17 cellular contexts compared by ENCODE assay signal in the genomic region with DNA sequence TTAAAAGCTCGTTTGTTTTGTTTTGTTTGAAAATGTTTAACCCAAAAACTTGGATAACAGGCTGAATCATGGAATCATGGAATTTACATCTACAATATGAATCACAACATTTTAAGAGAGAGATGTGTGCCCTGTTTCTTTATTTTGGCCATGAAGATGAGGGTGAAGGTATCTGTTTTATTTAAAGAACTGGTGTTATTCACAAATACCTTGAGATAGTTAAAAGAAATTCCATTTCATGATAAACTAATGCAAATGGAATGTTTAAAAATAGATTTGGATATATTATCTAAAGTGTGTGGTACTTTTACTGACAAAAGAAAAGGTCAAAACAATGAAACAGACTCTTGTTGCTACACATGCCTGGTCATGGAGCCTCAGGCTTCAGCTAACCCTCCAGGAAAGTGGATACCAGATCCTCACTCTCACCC.
DNase-seq lines count a peak whose midpoint lies in the region; ATAC-seq, FAIRE-seq and TF ChIP-seq lines count a peak whose summit lies in the region.
"Had no signal": no experiment of that assay in that cellular context is flagged by ENCODE, and none has a peak within 500 bp of the region (broad histone marks: within the 10 kb centered on the region; RNA-seq: fewer than 3 reads in every experiment).

No MANE protein-coding gene starts in this region.

- no peak overlapping the region for H3K4me3 Mint-ChIP-seq in H9
- no peak overlapping the region for H3K4me3 Mint-ChIP-seq in progenitor cell of endocrine pancreas (ENCODE audit: low read depth)
- no peak overlapping the region for H3K4me3 Mint-ChIP-seq in activated CD8-positive, alpha-beta memory T cell treated with anti-CD3 and anti-CD28 coated beads, Interleukin-2, amount 10 ng/mL, durations not matched to agents 7 days and 5 days
- H3K4me3 Mint-ChIP-seq: activated naive CD8-positive, alpha-beta T cell treated with anti-CD3 and anti-CD28 coated beads, Interleukin-2, amount 10 ng/mL, durations not matched to agents 7 days and 5 days had no signal

- H3K79me1 ChIP-seq in H9 (ENCODE audit: insufficient read depth, low read depth, low read length, poor library complexity, severe bottlenecking) = no peaks in the 10 kb centered on the region

- H3K23me2 ChIP-seq in H9 (ENCODE audit: insufficient read length, low read depth, low read length, poor library complexity, severe bottlenecking) = no peaks in the 10 kb centered on the region

- H3K9me3 ChIP-seq in H9 (ENCODE audit: control insufficient read depth, low read depth, low read length) = no peaks in the 10 kb centered on the region
- H3K9me3 ChIP-seq in gastrocnemius medialis = no peaks in the 10 kb centered on the region
- H3K9me3 ChIP-seq: BLaER1 treated with 17β-estradiol and CSF1 and Interleukin-3, amounts not matched to agents 10 nM and 100 nM; stomach; vagina had no signal

- WGBS in H9 (ENCODE audit: extremely low coverage, insufficient read length, low lambda C conversion rate) = no CpG with 5 or more reads among the region's 1 CpG

- H3K79me2 ChIP-seq in H9 (ENCODE audit: insufficient read depth, low read length) = no peaks in the 10 kb centered on the region

- H3K4me1 Mint-ChIP-seq in H9 (peaks cover 6 to 7% of the 10 kb centered on the region in 2 experiments), progenitor cell of endocrine pancreas (ENCODE audit: low read depth) (peaks cover 29% of the 10 kb centered on the region)
- H3K4me1 Mint-ChIP-seq in activated CD8-positive, alpha-beta memory T cell treated with anti-CD3 and anti-CD28 coated beads, Interleukin-2, amount 10 ng/mL, durations not matched to agents 7 days and 5 days = peaks cover 5% of the 10 kb centered on the region
- H3K4me1 Mint-ChIP-seq: activated naive CD8-positive, alpha-beta T cell treated with anti-CD3 and anti-CD28 coated beads, Interleukin-2, amount 10 ng/mL, durations not matched to agents 7 days and 5 days had no signal

- in situ Hi-C loops in gastrocnemius medialis (cut with MboI; ENCODE audit: low sequenced_read_pairs in 4 of 4) = no loop called here

- H4K20me1 ChIP-seq in H9 (ENCODE audit: control insufficient read depth, insufficient read depth, insufficient read length) = no peaks in the 10 kb centered on the region
- H4K20me1 ChIP-seq: BLaER1 treated with 17β-estradiol and CSF1 and Interleukin-3, amounts not matched to agents 10 nM and 100 nM had no signal

- no peak overlapping the region for H2BK120ac ChIP-seq in H9 (ENCODE audit: low read depth, low read length, poor library complexity, severe bottlenecking)

- H2BK20ac ChIP-seq in H9 (ENCODE audit: low read depth, low read length, poor library complexity, severe bottlenecking) = no peak overlapping the region

- H3K27me3 Mint-ChIP-seq in H9 (ENCODE audit: low read depth) (no peaks in the 10 kb centered on the region), progenitor cell of endocrine pancreas (no peaks in the 10 kb centered on the region)
- peaks cover 9% of the 10 kb centered on the region for H3K27me3 Mint-ChIP-seq in activated CD8-positive, alpha-beta memory T cell treated with anti-CD3 and anti-CD28 coated beads, Interleukin-2, amount 10 ng/mL, durations not matched to agents 7 days and 5 days
- H3K27me3 Mint-ChIP-seq: activated naive CD8-positive, alpha-beta T cell treated with anti-CD3 and anti-CD28 coated beads, Interleukin-2, amount 10 ng/mL, durations not matched to agents 7 days and 5 days had no signal

- no peak overlapping the region for H3K18ac ChIP-seq in H9 (ENCODE audit: insufficient read length, low read depth, low read length)

- H2BK5ac ChIP-seq in H9 (ENCODE audit: insufficient read length, low read length) = no peak overlapping the region

- TF ChIP-seq POLR2A in gastrocnemius medialis (IDR thresholded peaks at IDR 0.05) = no peak

- H3K36me3 ChIP-seq in bronchial epithelial cell (ENCODE audit: control insufficient read depth, insufficient read depth, low read length) = no peaks in the 10 kb centered on the region
- no peaks in the 10 kb centered on the region for H3K36me3 ChIP-seq in gastrocnemius medialis
- H3K36me3 ChIP-seq: BLaER1 treated with 17β-estradiol and CSF1 and Interleukin-3, amounts not matched to agents 10 nM and 100 nM; stomach; vagina had no signal

- H4K91ac ChIP-seq in H9 (ENCODE audit: insufficient read length, low read depth, low read length) = no peak overlapping the region

- H3K4me1 ChIP-seq in H9 (ENCODE audit: insufficient read depth, low read length) = peaks cover 3% of the 10 kb centered on the region; the same call in 1 of the 2 replicates
- no peaks in the 10 kb centered on the region for H3K4me1 ChIP-seq in gastrocnemius medialis
- H3K4me1 ChIP-seq: BLaER1 treated with 17β-estradiol and CSF1 and Interleukin-3, amounts not matched to agents 10 nM and 100 nM; vagina had no signal

- H3K4me2 ChIP-seq in H9 (ENCODE audit: insufficient read depth, insufficient read length, low read length) = no peak overlapping the region
- H3K4me2 ChIP-seq: BLaER1 treated with 17β-estradiol and CSF1 and Interleukin-3, amounts not matched to agents 10 nM and 100 nM had no signal

- no peaks in the 10 kb centered on the region for H3K27me3 ChIP-seq in bronchial epithelial cell (ENCODE audit: control insufficient read depth, insufficient read depth, low read length)
- no peaks in the 10 kb centered on the region for H3K27me3 ChIP-seq in H9 (ENCODE audit: insufficient read depth, low read length)
- no peaks in the 10 kb centered on the region for H3K27me3 ChIP-seq in gastrocnemius medialis
- H3K27me3 ChIP-seq: BLaER1 treated with 17β-estradiol and CSF1 and Interleukin-3, amounts not matched to agents 10 nM and 100 nM; stomach; vagina had no signal

- no peak overlapping the region for H3K14ac ChIP-seq in H9 (ENCODE audit: insufficient read depth, low read length)

- intact Hi-C loops in gastrocnemius medialis (cut with DNase I; ENCODE audit: low total_unique reads) = no loop called here

- no peak overlapping the region for H3K9ac ChIP-seq in H9 (ENCODE audit: extremely low read depth, insufficient read length, low read length)
- H3K9ac ChIP-seq: BLaER1 treated with 17β-estradiol and CSF1 and Interleukin-3, amounts not matched to agents 10 nM and 100 nM had no signal

- H2BK15ac ChIP-seq in H9 (ENCODE audit: low read depth, low read length) = no peak overlapping the region

- no peak overlapping the region for H4K5ac ChIP-seq in H9 (ENCODE audit: insufficient read length, low read depth, low read length)

- DNase-seq in AG08396 (ENCODE audit: low spot score) = peak; percentile 29
- DNase-seq in HFF-Myc (ENCODE audit: extremely low read depth, low read depth) = peak; percentile 12
- DNase-seq in bronchial epithelial cell (ENCODE audit: low read depth) = peak; percentile 48
- peak; percentile 32 for DNase-seq in iris pigment epithelial cell (ENCODE audit: low read depth)
- DNase-seq in H9 = no peak
- DNase-seq in progenitor cell of endocrine pancreas (ENCODE audit: low spot score, unreplicated experiment) = no peak
- no peak for DNase-seq in activated CD8-positive, alpha-beta memory T cell treated with anti-CD3 and anti-CD28 coated beads, Interleukin-2, amount 10 ng/mL, durations not matched to agents 7 days and 5 days
- no peak for DNase-seq in gastrocnemius medialis
- DNase-seq: activated CD4-positive, alpha-beta T cell treated with anti-CD3 and anti-CD28 coated beads, Interleukin-2, amount 50 U/mL, for 1 hour; activated naive CD8-positive, alpha-beta T cell treated with anti-CD3 and anti-CD28 coated beads, Interleukin-2, amount 10 ng/mL, durations not matched to agents 7 days and 5 days; activated T-cell treated with anti-CD3 and anti-CD28 coated beads, Interleukin-2, amount 50 U/mL, for 1 hour; hippocampal formation; NCI-H1694 treated with DMSO at 0.1 percent for 48 hours; NCI-H510A treated with DMSO at 0.1 percent for 48 hours; stomach had no signal

- H2AK5ac ChIP-seq in H9 (ENCODE audit: insufficient read length, low read length) = no peak overlapping the region

- H3K36me3 Mint-ChIP-seq in H9 (ENCODE audit: insufficient read depth in 1 of 3, low read depth in 3 of 3) (no peaks in the 10 kb centered on the region), progenitor cell of endocrine pancreas (ENCODE audit: insufficient read depth) (no peaks in the 10 kb centered on the region)
- peaks cover 1% of the 10 kb centered on the region for H3K36me3 Mint-ChIP-seq in activated CD8-positive, alpha-beta memory T cell treated with anti-CD3 and anti-CD28 coated beads, Interleukin-2, amount 10 ng/mL, durations not matched to agents 7 days and 5 days

- no peak overlapping the region for H3T11ph ChIP-seq in H9 (ENCODE audit: low read length)

- H3K27ac Mint-ChIP-seq in H9 (no peak overlapping the region), progenitor cell of endocrine pancreas (no peak overlapping the region)
- H3K27ac Mint-ChIP-seq in activated CD8-positive, alpha-beta memory T cell treated with anti-CD3 and anti-CD28 coated beads, Interleukin-2, amount 10 ng/mL, durations not matched to agents 7 days and 5 days = no peak overlapping the region
- H3K27ac Mint-ChIP-seq: activated naive CD8-positive, alpha-beta T cell treated with anti-CD3 and anti-CD28 coated beads, Interleukin-2, amount 10 ng/mL, durations not matched to agents 7 days and 5 days had no signal

- H3K4ac ChIP-seq in H9 (ENCODE audit: low read depth, low read length) = no peak overlapping the region

- no peak overlapping the region for H3K56ac ChIP-seq in H9 (ENCODE audit: insufficient read length, low read depth, low read length)

- H3K23ac ChIP-seq in H9 (ENCODE audit: insufficient read length, low read depth, low read length) = no peak overlapping the region

- H3K27ac ChIP-seq in H9 (ENCODE audit: insufficient read length, low read depth, low read length) (no peak overlapping the region), gastrocnemius medialis (no peak overlapping the region)
- H3K27ac ChIP-seq: BLaER1 treated with 17β-estradiol and CSF1 and Interleukin-3, amounts not matched to agents 10 nM and 100 nM; stomach; vagina had no signal

- no peak overlapping the region for H4K8ac ChIP-seq in H9 (replicated peaks; ENCODE audit: insufficient read length, low read depth, low read length)

- H3K4me3 ChIP-seq in HFF-Myc (replicated peaks; ENCODE audit: low read depth, low read length) = no peak overlapping the region
- no peak overlapping the region for H3K4me3 ChIP-seq in bronchial epithelial cell (ENCODE audit: low read depth, low read length)
- H3K4me3 ChIP-seq in gastrocnemius medialis = no peak overlapping the region
- H3K4me3 ChIP-seq: BLaER1 treated with 17β-estradiol and CSF1 and Interleukin-3, amounts not matched to agents 10 nM and 100 nM; stomach; vagina had no signal

- no peak for ATAC-seq in activated CD8-positive, alpha-beta memory T cell treated with anti-CD3 and anti-CD28 coated beads, Interleukin-2, amount 10 ng/mL, durations not matched to agents 7 days and 5 days
- no peak for ATAC-seq in gastrocnemius medialis

- CTCF ChIA-PET in activated CD8-positive, alpha-beta memory T cell treated with anti-CD3 and anti-CD28 coated beads, Interleukin-2, amount 10 ng/mL, durations not matched to agents 7 days and 5 days (lab: Charles Lee) = no interaction called here

- TF ChIP-seq CTCF in HFF-Myc (IDR thresholded peaks at IDR 0.05; ENCODE audit: low read depth, low read length, missing control alignments) (no peak), bronchial epithelial cell (IDR thresholded peaks at IDR 0.05; ENCODE audit: insufficient read depth, low read length, severe bottlenecking) (no peak), H9 (conservative IDR thresholded peaks at IDR 0.05) (no peak), progenitor cell of endocrine pancreas (IDR thresholded peaks at IDR 0.05; ENCODE audit: unreplicated experiment) (no peak), gastrocnemius medialis (IDR thresholded peaks at IDR 0.05 in 4 of 5, conservative IDR thresholded peaks at IDR 0.05 in 1 of 5) (no peak)

- H3K9me3 Mint-ChIP-seq in H9 (no peaks in the 10 kb centered on the region), progenitor cell of endocrine pancreas (ENCODE audit: low read depth) (no peaks in the 10 kb centered on the region)
- no peaks in the 10 kb centered on the region for H3K9me3 Mint-ChIP-seq in activated CD8-positive, alpha-beta memory T cell treated with anti-CD3 and anti-CD28 coated beads, Interleukin-2, amount 10 ng/mL, durations not matched to agents 7 days and 5 days (ENCODE audit: low read depth)

- H2BK12ac ChIP-seq in H9 (ENCODE audit: insufficient read length, low read depth, low read length) = no peak overlapping the region

- H2AFZ ChIP-seq in H9 (ENCODE audit: low read length) = no peak overlapping the region

- FAIRE-seq in bronchial epithelial cell (lab: Jason Lieb, UNC) = no peak

Comparison
In these comparisons a context has a peak if more than half of its experiments do, and no peak if none do; other contexts are left out.
1. DNase-seq: peak in AG08396 (single experiment), HFF-Myc (single experiment), bronchial epithelial cell (single experiment) and iris pigment epithelial cell (single experiment); none in H9 (single experiment), progenitor cell of endocrine pancreas (single experiment), activated CD8-positive, alpha-beta memory T cell treated with anti-CD3 and anti-CD28 coated beads, Interleukin-2, amount 10 ng/mL, durations not matched to agents 7 days and 5 days (single experiment) and gastrocnemius medialis (0 of 2).